In the genomic region with DNA sequence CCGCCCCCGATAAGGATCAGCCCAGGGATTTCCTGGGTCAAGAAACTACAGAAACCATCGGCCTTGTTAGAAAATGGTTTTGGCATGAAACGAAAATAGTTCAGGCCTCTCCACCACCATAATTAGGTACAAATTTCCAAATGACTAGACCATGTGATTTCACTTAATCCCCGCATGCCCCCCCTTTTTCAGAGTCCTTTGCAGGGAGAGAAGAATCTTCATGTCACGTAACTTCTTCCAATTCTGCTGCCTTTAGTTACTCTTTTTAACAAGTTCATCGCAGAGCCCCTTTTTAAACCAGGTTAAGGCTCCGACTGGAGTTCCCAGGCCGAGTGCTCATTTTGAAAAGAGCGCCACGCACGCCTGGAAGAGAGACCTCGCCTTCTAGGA, we compare ENCODE assay signal across 10 cellular contexts. TPM values are rescaled to one million over a fixed set of nuclear protein-coding genes. Genes with fewer than 3 reads are reported as not detected.
A peak's percentile ranks its signal among the peaks of the same experiment; 100 is the strongest.
DNase-seq lines count a peak whose midpoint lies in the region; ATAC-seq and TF ChIP-seq lines count a peak whose summit lies in the region.
"Had no signal": no experiment of that assay in that cellular context is flagged by ENCODE, and none has a peak within 500 bp of the region (broad histone marks: within the 10 kb centered on the region; RNA-seq: fewer than 3 reads in every experiment).

No MANE protein-coding gene starts in this region.

- no peak for TF ChIP-seq EP300 in gastroesophageal sphincter (IDR thresholded peaks at IDR 0.05)

- peaks cover 2% of the 10 kb centered on the region for H3K36me3 ChIP-seq in GM06990 (ENCODE audit: control insufficient read depth, insufficient read depth, low read length)
- H3K36me3 ChIP-seq in gastroesophageal sphincter: peaks cover 0 to 14% of the 10 kb centered on the region in 2 donors

- WGBS in gastroesophageal sphincter (ENCODE audit: low coverage in 1 of 2), 2 donors: 9 to 17% methylated on average over 2 to 9 of the region's 13 CpGs

- CTCF ChIA-PET in T-cell (lab: Charles Lee): no interaction called here

- no peaks in the 10 kb centered on the region for H3K9me3 ChIP-seq in gastroesophageal sphincter
- H3K9me3 ChIP-seq: mucosa of descending colon had no signal

- ATAC-seq in activated naive CD8-positive, alpha-beta T cell treated with anti-CD3 and anti-CD28 coated beads, Interleukin-2, amount 50 U/mL, for 24 hours: no peak
- ATAC-seq in gastroesophageal sphincter (no peak), GM21825 (IDR thresholded peaks at IDR 0.05; ENCODE audit: unreplicated experiment) (no peak), HG02970 (IDR thresholded peaks at IDR 0.05; ENCODE audit: low FRiP score, unreplicated experiment) (no peak), GM21576 (IDR thresholded peaks at IDR 0.05; ENCODE audit: unreplicated experiment) (no peak), T-cell (replicated peaks in 1 of 4) (no peak)

- H3K4me1 Mint-ChIP-seq in activated naive CD8-positive, alpha-beta T cell treated with anti-CD3 and anti-CD28 coated beads, Interleukin-2, amount 50 U/mL, for 24 hours: peaks cover 18% of the 10 kb centered on the region
- peaks cover 6 to 16% (median 12%) of the 10 kb centered on the region in 3 donors for H3K4me1 Mint-ChIP-seq in T-cell

- H3K4me1 ChIP-seq in gastroesophageal sphincter: peaks cover 0 to 85% (median 28%) of the 10 kb centered on the region in 3 donors

- H3K27me3 ChIP-seq in GM06990 (replicated peaks; ENCODE audit: control insufficient read depth, insufficient read depth, low read length) (no peaks in the 10 kb centered on the region; the same call in 1 of the 2 replicates), gastroesophageal sphincter (peaks cover 10% of the 10 kb centered on the region)

- peaks cover 10% of the 10 kb centered on the region for H3K36me3 Mint-ChIP-seq in activated naive CD8-positive, alpha-beta T cell treated with anti-CD3 and anti-CD28 coated beads, Interleukin-2, amount 50 U/mL, for 24 hours (ENCODE audit: low read depth)
- H3K36me3 Mint-ChIP-seq in T-cell: no peaks in the 10 kb centered on the region

- peak overlapping the region; percentile 72 to 98 (median 96) for H3K27ac ChIP-seq in gastroesophageal sphincter

- TF ChIP-seq CTCF in GM06990 (IDR thresholded peaks at IDR 0.05; ENCODE audit: insufficient read depth, low read length, poor library complexity, severe bottlenecking): no peak
- no peak for TF ChIP-seq CTCF in gastroesophageal sphincter (IDR thresholded peaks at IDR 0.05)

- POLR2A ChIA-PET in T-cell (lab: Charles Lee): no interaction called here

- H3K27me3 Mint-ChIP-seq in activated naive CD8-positive, alpha-beta T cell treated with anti-CD3 and anti-CD28 coated beads, Interleukin-2, amount 50 U/mL, for 24 hours: peaks cover 15% of the 10 kb centered on the region
- peaks cover 11 to 41% of the 10 kb centered on the region in 2 donors for H3K27me3 Mint-ChIP-seq in T-cell

- H3K4me3 ChIP-seq in GM06990 (replicated peaks; ENCODE audit: low read depth, low read length) (peak overlapping the region; percentile 84), gastroesophageal sphincter (peak overlapping the region; percentile 53 to 77), skeletal muscle cell (ENCODE audit: low read depth, low read length) (peak overlapping the region; percentile 22)

- H3K9me3 Mint-ChIP-seq in activated naive CD8-positive, alpha-beta T cell treated with anti-CD3 and anti-CD28 coated beads, Interleukin-2, amount 50 U/mL, for 24 hours: no peaks in the 10 kb centered on the region
- no peaks in the 10 kb centered on the region for H3K9me3 Mint-ChIP-seq in T-cell

- no peak for TF ChIP-seq POLR2A in gastroesophageal sphincter (IDR thresholded peaks at IDR 0.05)

- H3K27ac Mint-ChIP-seq in activated naive CD8-positive, alpha-beta T cell treated with anti-CD3 and anti-CD28 coated beads, Interleukin-2, amount 50 U/mL, for 24 hours: no peak overlapping the region
- no peak overlapping the region for H3K27ac Mint-ChIP-seq in T-cell

- no peak for DNase-seq in GM06990 (ENCODE audit: extremely low read depth, insufficient read length)
- no peak for DNase-seq in activated naive CD8-positive, alpha-beta T cell treated with anti-CD3 and anti-CD28 coated beads, Interleukin-2, amount 50 U/mL, for 24 hours
- DNase-seq in skeletal muscle cell (ENCODE audit: low read depth): no peak
- no peak for DNase-seq in T-cell
- DNase-seq: NCI-H2227 treated with DMSO at 0.1 percent for 48 hours had no signal

- H3K4me3 Mint-ChIP-seq in activated naive CD8-positive, alpha-beta T cell treated with anti-CD3 and anti-CD28 coated beads, Interleukin-2, amount 50 U/mL, for 24 hours: peak overlapping the region; percentile 55
- H3K4me3 Mint-ChIP-seq in T-cell: peak overlapping the region in 1 of 3 donors; percentile 44

RNA-seq across cellular contexts. Expression of a gene that starts 3.4 kb away (rescaled TPM):
- 100 to 1,000 TPM in 2 of 4 donors, 10 to 100 TPM in 2; 66.0 to 162 (median 120) TPM for total RNA-seq in gastroesophageal sphincter
- under 1 TPM in 4 of 5 donors, not detected in 1; 0.58 to 0.85 (median 0.74) TPM for total RNA-seq in T-cell

Comparison
In these comparisons a context has a peak if more than half of its experiments do, and no peak if none do; other contexts are left out.
1. H3K4me3 ChIP-seq: peak in every context shown above with its lines; median percentile 84 in GM06990; 65 in gastroesophageal sphincter; 22 in skeletal muscle cell.
2. RNA of a gene that starts 3.4 kb away (total RNA-seq): 66.0 to 162 TPM in gastroesophageal sphincter; 0.58 to 0.85 TPM in T-cell; every median in the first group is over 10 times any median in the second.